11 cellular contexts compared by ENCODE assay signal in genomic region chr7:131219277-131220041, GRCh38.
DNase-seq lines count a peak whose midpoint lies in the region; ATAC-seq and TF ChIP-seq lines count a peak whose summit lies in the region.
"Had no signal": no experiment of that assay in that cellular context is flagged by ENCODE, and none has a peak within 500 bp of the region (broad histone marks: within the 10 kb centered on the region; RNA-seq: fewer than 3 reads in every experiment).

No MANE protein-coding gene starts in this region.

- TF ChIP-seq POLR2A in heart left ventricle (IDR thresholded peaks at IDR 0.05), result no peak

- ATAC-seq in GM19043 (IDR thresholded peaks at IDR 0.05; ENCODE audit: low read depth, unreplicated experiment), result peak; percentile 42
- ATAC-seq in heart left ventricle, result peak; percentile 78 to 97 (median 93)
- ATAC-seq in sciatic nerve, result peak; percentile 95
- no peak for ATAC-seq in HG03565 (IDR thresholded peaks at IDR 0.05; ENCODE audit: unreplicated experiment)

- H3K9me3 ChIP-seq in NT2/D1 (ENCODE audit: insufficient read depth, low read length), result no peaks in the 10 kb centered on the region
- H3K9me3 ChIP-seq in heart left ventricle, result peaks cover 0 to 3% (median 0%) of the 10 kb centered on the region in 12 donors

- TF ChIP-seq CTCF in heart left ventricle (IDR thresholded peaks at IDR 0.05), result no peak

- no peaks in the 10 kb centered on the region for H3K36me3 ChIP-seq in NT2/D1 (ENCODE audit: insufficient read depth, insufficient read length, low read length)
- no peaks in the 10 kb centered on the region for H3K36me3 ChIP-seq in heart left ventricle

- intact Hi-C loops in heart left ventricle (cut with DNase I), result loop anchor here in 4 of 10 donors (5.0 to 10.0 kb wide), 3 partner anchors 68 to 112 kb away; no protein-coding TSS in a partner anchor
- intact Hi-C loops in sciatic nerve (cut with DNase I), result no loop called here

- peak overlapping the region; percentile 25 to 82 (median 65) for H3K27ac ChIP-seq in heart left ventricle
- H3K27ac ChIP-seq: epithelial cell of prostate had no signal

- H3K27me3 ChIP-seq in NT2/D1 (ENCODE audit: insufficient read depth, insufficient read length) (no peaks in the 10 kb centered on the region), heart left ventricle (no peaks in the 10 kb centered on the region)

- no peak overlapping the region for H3K4me3 ChIP-seq in NT2/D1 (ENCODE audit: insufficient read length, low read depth)
- H3K4me3 ChIP-seq in heart left ventricle, result no peak overlapping the region

- H3K4me1 ChIP-seq in NT2/D1 (ENCODE audit: insufficient read depth, insufficient read length), result no peaks in the 10 kb centered on the region
- H3K4me1 ChIP-seq in heart left ventricle, result peaks cover 0 to 20% (median 17%) of the 10 kb centered on the region in 12 donors

- 32 to 47% (median 35%) methylated on average over 8 of the region's 8 CpGs for WGBS in heart left ventricle, 4 donors

- peak; percentile 47 for DNase-seq in NT2/D1 (ENCODE audit: low read depth, low spot score)
- DNase-seq in heart left ventricle, result peak; percentile 59 to 78 (median 65)
- DNase-seq in sciatic nerve (ENCODE audit: low spot score), result no peak
- no peak for DNase-seq in AG08396 (ENCODE audit: low spot score)
- DNase-seq in NCI-H1092 treated with DMSO at 0.1 percent for 48 hours (lab: John Stamatoyannopoulos, UW), result no peak
- DNase-seq in H4 (ENCODE audit: low spot score), result no peak
- DNase-seq: activated CD4-positive, alpha-beta T cell treated with anti-CD3 and anti-CD28 coated beads, Interleukin-2, amount 10 ng/mL, durations not matched to agents 24 days and 14 days; KG1 had no signal

- no peak overlapping the region for H3K9ac ChIP-seq in NT2/D1 (ENCODE audit: insufficient read length, low read depth)

Comparison
In these comparisons a context has a peak if more than half of its experiments do, and no peak if none do; other contexts are left out.
1. DNase-seq: peak in NT2/D1 (single experiment) and heart left ventricle (5 of 5); none in sciatic nerve (single experiment), AG08396 (single experiment), NCI-H1092 treated with DMSO at 0.1 percent for 48 hours (single experiment) and H4 (single experiment).